Comparison of ENCODE assay signal across 1 cellular context in the genomic region with DNA sequence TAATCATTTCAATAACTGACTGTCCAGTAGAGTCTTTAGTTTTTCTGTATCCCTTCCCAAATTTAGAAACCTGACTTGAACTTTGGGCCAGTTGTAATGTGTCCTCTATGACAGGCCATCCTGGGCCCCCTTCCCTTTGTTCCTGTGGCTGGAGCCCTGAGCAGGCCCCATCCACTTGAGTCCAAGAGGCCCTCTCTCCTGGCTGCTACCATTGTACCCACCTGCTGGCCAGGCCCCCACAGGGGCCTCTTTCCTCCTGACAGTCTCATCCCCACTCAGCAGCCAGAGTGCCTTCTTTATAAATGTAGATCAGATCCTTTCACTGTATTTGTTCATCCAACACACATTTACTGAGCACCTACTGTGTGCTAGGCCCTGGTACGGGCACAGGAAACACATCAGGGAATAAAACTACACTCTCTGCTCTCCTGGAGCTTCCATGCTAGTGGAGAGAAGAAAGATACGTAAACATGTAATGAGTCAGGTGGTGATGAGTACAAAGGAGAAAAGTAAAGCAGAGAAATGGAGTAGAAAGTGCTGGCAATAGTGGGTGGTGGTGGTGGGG.
TF ChIP-seq lines count a peak whose summit lies in the region.

No MANE protein-coding gene starts in this region.

TF ChIP-seq in IMR-90, 13 proteins besides CTCF, POLR2A, EP300 and RAD21:
- TF ChIP-seq FOS (IDR thresholded peaks at IDR 0.05; ENCODE audit: low read depth, low read length) (no peak), NFE2L2 (IDR thresholded peaks at IDR 0.05; ENCODE audit: low read depth, low read length) (no peak), RFX5 (IDR thresholded peaks at IDR 0.05; ENCODE audit: low read depth, low read length) (no peak), BHLHE40 (IDR thresholded peaks at IDR 0.05; ENCODE audit: low read depth, low read length) (no peak), MAZ (IDR thresholded peaks at IDR 0.05; ENCODE audit: borderline replicate concordance, low read depth, low read length) (no peak), RCOR1 (IDR thresholded peaks at IDR 0.05; ENCODE audit: insufficient replicate concordance, low read length) (no peak), MXI1 (IDR thresholded peaks at IDR 0.05; ENCODE audit: borderline replicate concordance, low read depth, low read length) (no peak), CHD1 (IDR thresholded peaks at IDR 0.05; ENCODE audit: low read depth, low read length) (no peak), CEBPB (IDR thresholded peaks at IDR 0.05; ENCODE audit: low read depth, low read length) (no peak), SMC3 (IDR thresholded peaks at IDR 0.05; ENCODE audit: low read depth, low read length) (no peak), MAFK (IDR thresholded peaks at IDR 0.05; ENCODE audit: low read depth, low read length) (no peak)
- TF ChIP-seq, protein P1, sequence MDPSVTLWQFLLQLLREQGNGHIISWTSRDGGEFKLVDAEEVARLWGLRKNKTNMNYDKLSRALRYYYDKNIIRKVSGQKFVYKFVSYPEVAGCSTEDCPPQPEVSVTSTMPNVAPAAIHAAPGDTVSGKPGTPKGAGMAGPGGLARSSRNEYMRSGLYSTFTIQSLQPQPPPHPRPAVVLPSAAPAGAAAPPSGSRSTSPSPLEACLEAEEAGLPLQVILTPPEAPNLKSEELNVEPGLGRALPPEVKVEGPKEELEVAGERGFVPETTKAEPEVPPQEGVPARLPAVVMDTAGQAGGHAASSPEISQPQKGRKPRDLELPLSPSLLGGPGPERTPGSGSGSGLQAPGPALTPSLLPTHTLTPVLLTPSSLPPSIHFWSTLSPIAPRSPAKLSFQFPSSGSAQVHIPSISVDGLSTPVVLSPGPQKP (IDR thresholded peaks at IDR 0.05; ENCODE audit: borderline replicate concordance, low read depth, low read length): no peak
- TF ChIP-seq, protein P2, sequence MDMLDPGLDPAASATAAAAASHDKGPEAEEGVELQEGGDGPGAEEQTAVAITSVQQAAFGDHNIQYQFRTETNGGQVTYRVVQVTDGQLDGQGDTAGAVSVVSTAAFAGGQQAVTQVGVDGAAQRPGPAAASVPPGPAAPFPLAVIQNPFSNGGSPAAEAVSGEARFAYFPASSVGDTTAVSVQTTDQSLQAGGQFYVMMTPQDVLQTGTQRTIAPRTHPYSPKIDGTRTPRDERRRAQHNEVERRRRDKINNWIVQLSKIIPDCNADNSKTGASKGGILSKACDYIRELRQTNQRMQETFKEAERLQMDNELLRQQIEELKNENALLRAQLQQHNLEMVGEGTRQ (IDR thresholded peaks at IDR 0.05; ENCODE audit: low read depth, low read length): no peak
